Comparison of ENCODE assay signal across 1 cellular context in the genomic region with DNA sequence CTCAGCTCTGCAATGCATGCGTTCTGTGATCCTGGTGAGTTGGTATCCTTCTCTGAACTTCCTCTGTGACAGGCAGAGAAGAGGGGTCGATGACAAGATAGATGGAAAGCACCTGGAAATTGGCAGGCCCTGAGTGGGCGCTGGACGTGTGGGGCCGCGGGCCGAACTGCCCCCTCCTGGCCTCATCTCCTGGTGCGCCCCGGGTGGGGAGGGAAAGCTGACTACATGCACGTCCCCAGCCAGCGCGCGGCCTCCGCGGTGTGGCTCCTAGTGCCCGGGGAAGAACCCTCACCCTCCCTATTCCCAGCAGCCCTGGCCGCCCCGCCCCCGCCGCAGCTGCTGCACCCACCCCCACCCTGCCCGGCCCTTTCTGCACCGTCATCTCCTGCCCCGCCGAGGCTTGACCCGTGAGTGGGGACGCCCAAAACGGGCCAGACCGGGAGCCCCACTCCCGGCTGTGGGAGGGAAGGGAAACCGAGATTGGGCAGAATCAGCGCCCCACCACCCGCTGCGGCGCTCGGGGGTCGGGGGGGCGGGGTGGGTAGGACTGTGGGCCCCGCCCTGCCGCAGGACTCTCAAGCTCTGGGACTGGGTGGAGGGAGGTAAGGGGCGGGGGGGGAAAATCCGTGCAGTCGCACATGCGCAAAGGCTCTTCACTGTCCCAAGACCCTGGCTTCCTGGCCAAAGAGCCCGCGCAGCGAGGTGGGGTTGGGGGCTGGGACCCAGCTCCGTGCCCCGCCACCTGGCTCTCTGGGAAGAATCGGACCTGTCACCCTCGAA.
TF ChIP-seq lines count a peak whose summit lies in the region.

NOL3 (plus strand) TSS at position 371 of the 780 bp plus-strand sequence.

TF ChIP-seq in HepG2, 621 proteins besides CTCF, POLR2A, EP300 and RAD21 (continued from another document and continues in another):
- TF ChIP-seq, protein P1, sequence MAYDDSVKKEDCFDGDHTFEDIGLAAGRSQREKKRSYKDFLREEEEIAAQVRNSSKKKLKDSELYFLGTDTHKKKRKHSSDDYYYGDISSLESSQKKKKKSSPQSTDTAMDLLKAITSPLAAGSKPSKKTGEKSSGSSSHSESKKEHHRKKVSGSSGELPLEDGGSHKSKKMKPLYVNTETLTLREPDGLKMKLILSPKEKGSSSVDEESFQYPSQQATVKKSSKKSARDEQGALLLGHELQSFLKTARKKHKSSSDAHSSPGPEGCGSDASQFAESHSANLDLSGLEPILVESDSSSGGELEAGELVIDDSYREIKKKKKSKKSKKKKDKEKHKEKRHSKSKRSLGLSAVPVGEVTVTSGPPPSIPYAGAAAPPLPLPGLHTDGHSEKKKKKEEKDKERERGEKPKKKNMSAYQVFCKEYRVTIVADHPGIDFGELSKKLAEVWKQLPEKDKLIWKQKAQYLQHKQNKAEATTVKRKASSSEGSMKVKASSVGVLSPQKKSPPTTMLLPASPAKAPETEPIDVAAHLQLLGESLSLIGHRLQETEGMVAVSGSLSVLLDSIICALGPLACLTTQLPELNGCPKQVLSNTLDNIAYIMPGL (CRISPR knock-in tag; IDR thresholded peaks at IDR 0.05; ENCODE audit: borderline replicate concordance in 1 of 2, low read depth in 1 of 2), result peak in 1 of 2 experiments; percentile 82; a peak in 3 of 4 replicates
- TF ChIP-seq AHR (CRISPR knock-in tag; IDR thresholded peaks at IDR 0.05), result peak; percentile 92
- TF ChIP-seq ZSCAN21 (CRISPR knock-in tag; IDR thresholded peaks at IDR 0.05; ENCODE audit: borderline replicate concordance), result peak; percentile 83
- 0 out of 2 replicates have a peak, but pooled peaks have one; percentile 30 for TF ChIP-seq ZNF468 (CRISPR knock-in tag; IDR thresholded peaks at IDR 0.05)
- TF ChIP-seq ZNF143 (CRISPR knock-in tag; IDR thresholded peaks at IDR 0.05), result peak; percentile 75
- 0 out of 2 replicates have a peak, but pooled peaks have one; percentile 9 for TF ChIP-seq RCOR2 (CRISPR knock-in tag; IDR thresholded peaks at IDR 0.05)
- no peak for TF ChIP-seq YY1 (IDR thresholded peaks at IDR 0.05; ENCODE audit: insufficient read depth, insufficient replicate concordance, low read depth, low read length)
- TF ChIP-seq BCL3 (CRISPR knock-in tag; IDR thresholded peaks at IDR 0.05), result 0 out of 2 replicates have a peak, but pooled peaks have one; percentile 67
- peak; percentile 18; the same call in 1 of the 2 replicates for TF ChIP-seq POGZ (CRISPR knock-in tag; IDR thresholded peaks at IDR 0.05)
- TF ChIP-seq HOXD1 (CRISPR knock-in tag; IDR thresholded peaks at IDR 0.05), result peak; percentile 49; the same call in 1 of the 2 replicates
- no peak for TF ChIP-seq SOX6 (IDR thresholded peaks at IDR 0.05)
- peak; percentile 45; the same call in 1 of the 2 replicates for TF ChIP-seq SOX6 (CRISPR knock-in tag; IDR thresholded peaks at IDR 0.05)
- 0 out of 2 replicates have a peak, but pooled peaks have one; percentile 12 for TF ChIP-seq ZNF691 (CRISPR knock-in tag; IDR thresholded peaks at IDR 0.05; ENCODE audit: borderline replicate concordance, low read depth)
- 0 out of 2 replicates have a peak, but pooled peaks have one; percentile 47 for TF ChIP-seq BRD4 (CRISPR knock-in tag; IDR thresholded peaks at IDR 0.05)
- TF ChIP-seq ZIK1 (CRISPR knock-in tag; IDR thresholded peaks at IDR 0.05; ENCODE audit: borderline replicate concordance, low read depth), result 0 out of 2 replicates have a peak, but pooled peaks have one; percentile 10
- TF ChIP-seq ELK4 (CRISPR knock-in tag; IDR thresholded peaks at IDR 0.05; ENCODE audit: borderline replicate concordance), result no peak
- TF ChIP-seq, protein P2, sequence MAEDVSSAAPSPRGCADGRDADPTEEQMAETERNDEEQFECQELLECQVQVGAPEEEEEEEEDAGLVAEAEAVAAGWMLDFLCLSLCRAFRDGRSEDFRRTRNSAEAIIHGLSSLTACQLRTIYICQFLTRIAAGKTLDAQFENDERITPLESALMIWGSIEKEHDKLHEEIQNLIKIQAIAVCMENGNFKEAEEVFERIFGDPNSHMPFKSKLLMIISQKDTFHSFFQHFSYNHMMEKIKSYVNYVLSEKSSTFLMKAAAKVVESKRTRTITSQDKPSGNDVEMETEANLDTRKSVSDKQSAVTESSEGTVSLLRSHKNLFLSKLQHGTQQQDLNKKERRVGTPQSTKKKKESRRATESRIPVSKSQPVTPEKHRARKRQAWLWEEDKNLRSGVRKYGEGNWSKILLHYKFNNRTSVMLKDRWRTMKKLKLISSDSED (CRISPR knock-in tag; IDR thresholded peaks at IDR 0.05), result no peak
- TF ChIP-seq, protein P3, sequence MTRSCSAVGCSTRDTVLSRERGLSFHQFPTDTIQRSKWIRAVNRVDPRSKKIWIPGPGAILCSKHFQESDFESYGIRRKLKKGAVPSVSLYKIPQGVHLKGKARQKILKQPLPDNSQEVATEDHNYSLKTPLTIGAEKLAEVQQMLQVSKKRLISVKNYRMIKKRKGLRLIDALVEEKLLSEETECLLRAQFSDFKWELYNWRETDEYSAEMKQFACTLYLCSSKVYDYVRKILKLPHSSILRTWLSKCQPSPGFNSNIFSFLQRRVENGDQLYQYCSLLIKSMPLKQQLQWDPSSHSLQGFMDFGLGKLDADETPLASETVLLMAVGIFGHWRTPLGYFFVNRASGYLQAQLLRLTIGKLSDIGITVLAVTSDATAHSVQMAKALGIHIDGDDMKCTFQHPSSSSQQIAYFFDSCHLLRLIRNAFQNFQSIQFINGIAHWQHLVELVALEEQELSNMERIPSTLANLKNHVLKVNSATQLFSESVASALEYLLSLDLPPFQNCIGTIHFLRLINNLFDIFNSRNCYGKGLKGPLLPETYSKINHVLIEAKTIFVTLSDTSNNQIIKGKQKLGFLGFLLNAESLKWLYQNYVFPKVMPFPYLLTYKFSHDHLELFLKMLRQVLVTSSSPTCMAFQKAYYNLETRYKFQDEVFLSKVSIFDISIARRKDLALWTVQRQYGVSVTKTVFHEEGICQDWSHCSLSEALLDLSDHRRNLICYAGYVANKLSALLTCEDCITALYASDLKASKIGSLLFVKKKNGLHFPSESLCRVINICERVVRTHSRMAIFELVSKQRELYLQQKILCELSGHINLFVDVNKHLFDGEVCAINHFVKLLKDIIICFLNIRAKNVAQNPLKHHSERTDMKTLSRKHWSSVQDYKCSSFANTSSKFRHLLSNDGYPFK (CRISPR knock-in tag; IDR thresholded peaks at IDR 0.05; ENCODE audit: borderline replicate concordance), result no peak
- peak; percentile 16; the same call in 1 of the 2 replicates for TF ChIP-seq HMGXB3 (CRISPR knock-in tag; IDR thresholded peaks at IDR 0.05; ENCODE audit: borderline replicate concordance)
- 0 out of 2 replicates have a peak, but pooled peaks have one; percentile 23 for TF ChIP-seq NR2F2 (IDR thresholded peaks at IDR 0.05; ENCODE audit: borderline replicate concordance, low read depth)
- TF ChIP-seq LCORL (IDR thresholded peaks at IDR 0.05), result 0 out of 2 replicates have a peak, but pooled peaks have one; percentile 16
- TF ChIP-seq LCORL (CRISPR knock-in tag; IDR thresholded peaks at IDR 0.05), result peak; percentile 71
- TF ChIP-seq DNMT1 (CRISPR knock-in tag; IDR thresholded peaks at IDR 0.05), result peak; percentile 36; the same call in 1 of the 2 replicates
- TF ChIP-seq ZBTB26 (CRISPR knock-in tag; IDR thresholded peaks at IDR 0.05; ENCODE audit: borderline replicate concordance), result peak; percentile 64; the same call in 1 of the 2 replicates
- TF ChIP-seq ZSCAN25 (CRISPR knock-in tag; IDR thresholded peaks at IDR 0.05), result 0 out of 2 replicates have a peak, but pooled peaks have one; percentile 29
- peak; percentile 90; the same call in 1 of the 2 replicates for TF ChIP-seq EEA1 (CRISPR knock-in tag; IDR thresholded peaks at IDR 0.05; ENCODE audit: borderline replicate concordance)
- TF ChIP-seq GFI1 (CRISPR knock-in tag; IDR thresholded peaks at IDR 0.05; ENCODE audit: borderline replicate concordance), result peak; percentile 62; the same call in 1 of the 2 replicates
- no peak for TF ChIP-seq SMARCE1 (IDR thresholded peaks at IDR 0.05; ENCODE audit: borderline replicate concordance)
- no peak for TF ChIP-seq ZNF136 (CRISPR knock-in tag; IDR thresholded peaks at IDR 0.05; ENCODE audit: low read depth)
- TF ChIP-seq TAF1 (CRISPR knock-in tag; IDR thresholded peaks at IDR 0.05), result peak; percentile 60; the same call in 1 of the 2 replicates
- 0 out of 2 replicates have a peak, but pooled peaks have one; percentile 31 for TF ChIP-seq MAFG (CRISPR knock-in tag; IDR thresholded peaks at IDR 0.05)
- no peak for TF ChIP-seq ZNF207 (IDR thresholded peaks at IDR 0.05; ENCODE audit: borderline replicate concordance)
- peak in 1 of 2 experiments; percentile 35; a peak in 1 of 4 replicates for TF ChIP-seq REST (IDR thresholded peaks at IDR 0.05; ENCODE audit: borderline replicate concordance in 1 of 2, low read depth in 1 of 2, low read length in 2 of 2)
- no peak for TF ChIP-seq ZNF589 (CRISPR knock-in tag; conservative IDR thresholded peaks at IDR 0.05)
- TF ChIP-seq SRY (CRISPR knock-in tag; IDR thresholded peaks at IDR 0.05), result no peak
